In the genomic region with DNA sequence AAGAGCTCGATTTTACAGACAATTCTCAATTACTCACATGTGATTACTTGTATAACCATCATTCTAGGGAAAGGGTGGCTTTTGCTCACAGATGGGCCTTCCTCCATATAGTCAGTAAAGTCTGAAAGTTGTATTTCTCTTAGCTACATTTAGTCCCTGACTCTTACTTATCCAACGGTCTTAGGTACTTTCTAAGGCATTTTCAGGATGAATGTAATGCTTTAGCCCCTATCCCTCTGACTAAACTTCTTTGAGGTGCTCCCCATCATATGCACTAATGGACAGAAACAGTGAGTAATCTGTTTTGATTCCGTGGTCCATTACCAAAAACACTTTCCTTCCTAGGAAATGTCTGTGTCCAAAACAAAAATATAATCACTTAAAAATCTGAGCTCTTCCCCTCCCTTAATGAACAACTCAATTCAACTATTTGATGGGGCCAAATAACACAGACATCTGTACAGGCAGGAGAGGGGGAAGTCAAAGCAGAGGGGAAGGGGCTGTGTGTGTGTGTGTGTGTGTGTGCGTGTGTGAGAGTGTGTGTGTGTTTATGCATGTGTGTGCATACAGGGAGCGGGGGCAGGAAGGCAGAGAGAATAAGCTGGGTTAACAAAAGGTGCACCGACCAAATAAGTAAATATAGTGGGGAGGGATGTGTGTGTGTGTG, we compare ENCODE assay signal across 14 cellular contexts.
"Had no signal": no experiment of that assay in that cellular context is flagged by ENCODE, and none has a peak within 500 bp of the region (broad histone marks: within the 10 kb centered on the region; RNA-seq: fewer than 3 reads in every experiment).

No MANE protein-coding gene starts in this region.

- H3K36me3 ChIP-seq: neural progenitor cell, ovary, SJSA1 had no signal

- H3K9me3 Mint-ChIP-seq: neural progenitor cell had no signal

- ATAC-seq: activated CD8-positive, alpha-beta memory T cell treated with anti-CD3 and anti-CD28 coated beads, Interleukin-2, amount 10 ng/mL, durations not matched to agents 7 days and 5 days; gastrocnemius medialis had no signal

- H3K9me3 ChIP-seq: ascending aorta, gastrocnemius medialis, left ventricle myocardium inferior, ovary, SJSA1, transverse colon had no signal

- H2AFZ ChIP-seq: neural progenitor cell had no signal

- H3K27ac ChIP-seq: ascending aorta, cardiac muscle cell, gastrocnemius medialis, left ventricle myocardium inferior, neural progenitor cell, ovary, SJSA1, transverse colon had no signal

- FAIRE-seq: keratinocyte had no signal

- H3K4me3 ChIP-seq: ascending aorta, cardiac muscle cell, gastrocnemius medialis, left ventricle myocardium inferior, neural progenitor cell, ovary, SJSA1, transverse colon had no signal

- H3K9ac ChIP-seq: neural progenitor cell had no signal

- H3K4me2 ChIP-seq: neural progenitor cell had no signal

- H3K4me1 ChIP-seq: ascending aorta, left ventricle myocardium inferior, neural progenitor cell, SJSA1 had no signal

- DNase-seq: activated CD8-positive, alpha-beta memory T cell treated with anti-CD3 and anti-CD28 coated beads, Interleukin-2, amount 10 ng/mL, durations not matched to agents 7 days and 5 days; gastrocnemius medialis; left ventricle myocardium inferior; mesendoderm; ovary; retina; stimulated activated CD4-positive, alpha-beta T cell treated with anti-CD3 and anti-CD28 coated beads, Interleukin-4, amount 100 ng/mL, for 4 hours; SW 1271; transverse colon had no signal

- H3K27me3 ChIP-seq: ascending aorta, cardiac muscle cell, gastrocnemius medialis, neural progenitor cell, ovary, SJSA1, transverse colon had no signal

- H3K27ac Mint-ChIP-seq: activated CD8-positive, alpha-beta memory T cell treated with anti-CD3 and anti-CD28 coated beads, Interleukin-2, amount 10 ng/mL, durations not matched to agents 7 days and 5 days; neural progenitor cell had no signal
